ENCODE assay signal across 32 cellular contexts in genomic region chr12:88571543-88571942, GRCh38. TPM values are rescaled to one million over a fixed set of nuclear protein-coding genes. Genes with fewer than 3 reads are reported as not detected.
DNase-seq lines count a peak whose midpoint lies in the region; ATAC-seq and TF ChIP-seq lines count a peak whose summit lies in the region.
"Had no signal": no experiment of that assay in that cellular context is flagged by ENCODE, and none has a peak within 500 bp of the region (broad histone marks: within the 10 kb centered on the region; RNA-seq: fewer than 3 reads in every experiment).

No MANE protein-coding gene starts in this region.

- H3K79me2 ChIP-seq in SK-N-SH (ENCODE audit: insufficient read depth) = peaks cover 100% of the 10 kb centered on the region

- no peak for DNase-seq in SK-N-SH
- peak; percentile 40 for DNase-seq in MG63
- DNase-seq in fibroblast of mammary gland (ENCODE audit: low read depth) = peak; percentile 46
- no peak for DNase-seq in activated CD4-positive, alpha-beta T cell treated with anti-CD3 and anti-CD28 coated beads, Interleukin-2, amount 50 U/mL, for 4 hours
- DNase-seq in NCI-H1092 treated with DMSO at 0.1 percent for 48 hours (lab: John Stamatoyannopoulos, UW) = no peak
- no peak for DNase-seq in stimulated activated CD8-positive, alpha-beta memory T cell treated with anti-CD3 and anti-CD28 coated beads, Interleukin-4, amount 100 ng/mL, for 48 hours
- no peak for DNase-seq in stimulated activated naive CD8-positive, alpha-beta T cell treated with anti-CD3 and anti-CD28 coated beads, Interleukin-15, Interleukin-2, amounts not matched to agents 100 U/mL and 50 U/mL, for 24 hours
- DNase-seq: activated B cell treated with CpG ODN at 0.5 μM for 24 hours; activated CD4-positive, alpha-beta T cell treated with anti-CD3 and anti-CD28 coated beads, Interleukin-2, amount 10 ng/mL, durations not matched to agents 7 days and 5 days; activated gamma-delta T cell; activated naive CD8-positive, alpha-beta T cell treated with anti-CD3 and anti-CD28 coated beads, Interleukin-2, amount 50 U/mL, for 24 hours; activated T-cell treated with anti-CD3 and anti-CD28 coated beads, Interleukin-2, amount 50 U/mL, for 24 hours; BE2C; CD8-positive, alpha-beta T cell; EL; H9; hippocampal formation; KG1; mucosa of descending colon; NCI-H2081 treated with DMSO at 0.1 percent for 48 hours; NCI-H446 treated with DMSO at 0.1 percent for 48 hours; occipital lobe; psoas muscle; stimulated activated CD4-positive, alpha-beta T cell treated with anti-CD3 and anti-CD28 coated beads, Interleukin-15, amount 100 ng/mL, for 24 hours; stimulated activated CD4-positive, alpha-beta T cell treated with anti-CD3 and anti-CD28 coated beads, Interleukin-4, amount 100 ng/mL, for 4 hours; trophoblast cell had no signal

- H4K20me1 ChIP-seq in SK-N-SH (ENCODE audit: insufficient read depth) = peaks cover 66% of the 10 kb centered on the region

- TF ChIP-seq RAD21 in SK-N-SH (IDR thresholded peaks at IDR 0.05; ENCODE audit: low read length) = no peak

- peaks cover 6% of the 10 kb centered on the region for H3F3A ChIP-seq in SK-N-SH (replicated peaks; ENCODE audit: insufficient read depth)

- H3K27me3 ChIP-seq in SK-N-SH (ENCODE audit: insufficient read depth) = no peaks in the 10 kb centered on the region
- H3K27me3 ChIP-seq in MG63 = no peaks in the 10 kb centered on the region
- H3K27me3 ChIP-seq: BE2C had no signal

- no peaks in the 10 kb centered on the region for H3K9me2 ChIP-seq in SK-N-SH

- H3K27ac ChIP-seq in SK-N-SH (ENCODE audit: low read depth in 2 of 2, low read length in 1 of 2) = peak overlapping the region in 1 of 2 experiments; percentile 49; a peak in 1 of 4 replicates
- H3K27ac ChIP-seq: HL-60, psoas muscle had no signal

- H3K9me3 ChIP-seq in SK-N-SH (no peaks in the 10 kb centered on the region), MG63 (no peaks in the 10 kb centered on the region)
- H3K9me3 ChIP-seq: BE2C, mucosa of descending colon, psoas muscle had no signal

- WGBS in SK-N-SH (ENCODE audit: low lambda C conversion rate) = 95% methylated on average over 1 of the region's 1 CpG

- no peak overlapping the region for H2AFZ ChIP-seq in SK-N-SH (ENCODE audit: low read depth)

- CTCF ChIA-PET in SK-N-SH (lab: Yijun Ruan, JAX) = interaction anchor here (0.6 to 1.0 kb wide), 2 partner anchors 14 to 473 kb away, joined by 3 to 4 read pairs; no protein-coding TSS in a partner anchor

- no peak for ATAC-seq in SK-N-SH treated with all-trans-retinoic acid at 6 μM for 48 hours
- no peak for ATAC-seq in stimulated activated naive CD8-positive, alpha-beta T cell treated with anti-CD3 and anti-CD28 coated beads, Interleukin-15, Interleukin-2, amounts not matched to agents 100 U/mL and 50 U/mL, for 24 hours
- ATAC-seq: activated naive CD8-positive, alpha-beta T cell treated with anti-CD3 and anti-CD28 coated beads, Interleukin-2, amount 50 U/mL, for 24 hours; CD8-positive, alpha-beta T cell; esophagus mucosa; mucosa of descending colon; natural killer cell treated with Interleukin-12 subunit alpha and Interleukin-12 subunit beta and Interleukin-15 and Interleukin-18, amount 100 ng/mL, for 72 hours; psoas muscle; stimulated activated effector memory CD8-positive, alpha-beta T cell treated with anti-CD3 and anti-CD28 coated beads, Interleukin-12 subunit alpha, Interleukin-12 subunit beta, amount 100 ng/mL, for 72 hours had no signal

- peak overlapping the region; percentile 21 for H3K4me2 ChIP-seq in SK-N-SH

- H3K9ac ChIP-seq in SK-N-SH = no peak overlapping the region

- H3K36me3 ChIP-seq in SK-N-SH (replicated peaks in 1 of 2; ENCODE audit: control insufficient read depth in 1 of 2, insufficient read depth in 2 of 2, low read length in 1 of 2) = peaks cover 0 to 7% of the 10 kb centered on the region in 2 experiments
- H3K36me3 ChIP-seq in MG63 = peaks cover 5% of the 10 kb centered on the region; the same call in 1 of the 2 replicates
- H3K36me3 ChIP-seq: BE2C had no signal

- peaks cover 4 to 40% of the 10 kb centered on the region in 2 experiments for H3K4me1 ChIP-seq in SK-N-SH (ENCODE audit: control insufficient read depth in 1 of 2, insufficient read depth in 2 of 2, low read depth in 1 of 2, low read length in 1 of 2)
- H3K4me1 ChIP-seq: BE2C, psoas muscle had no signal

- no peak overlapping the region for H3K4me3 ChIP-seq in SK-N-SH (ENCODE audit: low read depth in 2 of 2, low read length in 1 of 2)
- H3K4me3 ChIP-seq in MG63 = no peak overlapping the region
- H3K4me3 ChIP-seq in fibroblast of mammary gland (ENCODE audit: control insufficient read depth, low read depth, low read length) = no peak overlapping the region
- H3K4me3 ChIP-seq: mucosa of descending colon, psoas muscle had no signal

- TF ChIP-seq CTCF in SK-N-SH (IDR thresholded peaks at IDR 0.05) = no peak
- TF ChIP-seq CTCF in fibroblast of mammary gland (conservative IDR thresholded peaks at IDR 0.05; ENCODE audit: control insufficient read depth, insufficient read depth, low read depth, low read length) = no peak

- no peak for TF ChIP-seq EP300 in SK-N-SH (IDR thresholded peaks at IDR 0.05; ENCODE audit: borderline replicate concordance in 1 of 2, low read depth in 1 of 2, low read length in 1 of 2)

- POLR2A ChIA-PET in SK-N-SH (lab: Yijun Ruan, JAX) = no interaction called here

TF ChIP-seq in SK-N-SH, 30 proteins besides CTCF, POLR2A, EP300 and RAD21 (continues in another document):
- TF ChIP-seq MEF2A (IDR thresholded peaks at IDR 0.05; ENCODE audit: borderline replicate concordance, low read depth) (no peak), SIN3A (IDR thresholded peaks at IDR 0.05; ENCODE audit: borderline replicate concordance, low read depth, low read length) (no peak), FOXJ3 (CRISPR knock-in tag; IDR thresholded peaks at IDR 0.05) (no peak), ZBTB33 (IDR thresholded peaks at IDR 0.05; ENCODE audit: borderline replicate concordance, low read depth) (no peak), SMC3 (IDR thresholded peaks at IDR 0.05; ENCODE audit: low read depth, low read length) (no peak), FOXM1 (IDR thresholded peaks at IDR 0.05; ENCODE audit: low read depth) (no peak), USF2 (IDR thresholded peaks at IDR 0.05; ENCODE audit: borderline replicate concordance, low read depth, low read length) (no peak)

TF ChIP-seq in SK-N-SH treated with all-trans-retinoic acid at 6 μM for 48 hours, 23 proteins besides CTCF, POLR2A, EP300 and RAD21 (continues in another document):
- no peak for TF ChIP-seq PPARA (CRISPR knock-in tag; IDR thresholded peaks at IDR 0.05; ENCODE audit: borderline replicate concordance)
- TF ChIP-seq OSR1 (CRISPR knock-in tag; IDR thresholded peaks at IDR 0.05) = no peak
- no peak for TF ChIP-seq TSHZ2 (CRISPR knock-in tag; IDR thresholded peaks at IDR 0.05)
- no peak for TF ChIP-seq ZNF8 (CRISPR knock-in tag; IDR thresholded peaks at IDR 0.05)
- TF ChIP-seq CREB5 (CRISPR knock-in tag; IDR thresholded peaks at IDR 0.05; ENCODE audit: low read depth) = no peak
- no peak for TF ChIP-seq ZFP30 (CRISPR knock-in tag; IDR thresholded peaks at IDR 0.05)
- no peak for TF ChIP-seq ZFP3 (CRISPR knock-in tag; IDR thresholded peaks at IDR 0.05)

RNA-seq across cellular contexts. Expression of gene KITLG, which starts 8.7 kb away (rescaled TPM):
- 8.9 and 13.3 TPM in 2 replicates for polyA plus RNA-seq in SK-N-SH (2012; rRNA removed)
- polyA plus RNA-seq in SK-N-SH (2012; cell fraction: cytosol; rRNA removed) = 17.4 and 20.7 TPM in 2 replicates
- polyA plus RNA-seq in SK-N-SH (2012; cell fraction: nucleus; rRNA removed) = 5.2 and 11.6 TPM in 2 replicates
- 16.7 and 23.4 TPM in 2 replicates for total RNA-seq in MG63 (2014; rRNA removed; shearing (Covaris generic); ENCODE audit: low replicate concordance)
- total RNA-seq: activated B cell treated with CpG ODN at 0.5 μM for 24 hours; CD8-positive, alpha-beta T cell; natural killer cell treated with Interleukin-12 subunit alpha and Interleukin-12 subunit beta and Interleukin-15 and Interleukin-18, amount 100 ng/mL, for 72 hours; T-helper 1 cell treated with Interleukin-12 subunit alpha and Interleukin-12 subunit beta and Interleukin-4 antibody, amounts not matched to agents 30 ng/mL and 1 ng/mL, for 36 hours had no signal

Comparison
In these comparisons a context has a peak if more than half of its experiments do, and no peak if none do; other contexts are left out.
1. DNase-seq: peak in MG63 (single experiment) and fibroblast of mammary gland (single experiment); none in SK-N-SH (single experiment), activated CD4-positive, alpha-beta T cell treated with anti-CD3 and anti-CD28 coated beads, Interleukin-2, amount 50 U/mL, for 4 hours (0 of 2), NCI-H1092 treated with DMSO at 0.1 percent for 48 hours (single experiment), stimulated activated CD8-positive, alpha-beta memory T cell treated with anti-CD3 and anti-CD28 coated beads, Interleukin-4, amount 100 ng/mL, for 48 hours (single experiment) and stimulated activated naive CD8-positive, alpha-beta T cell treated with anti-CD3 and anti-CD28 coated beads, Interleukin-15, Interleukin-2, amounts not matched to agents 100 U/mL and 50 U/mL, for 24 hours (single experiment).